Comparison of ENCODE assay signal across 9 cellular contexts in the genomic region with DNA sequence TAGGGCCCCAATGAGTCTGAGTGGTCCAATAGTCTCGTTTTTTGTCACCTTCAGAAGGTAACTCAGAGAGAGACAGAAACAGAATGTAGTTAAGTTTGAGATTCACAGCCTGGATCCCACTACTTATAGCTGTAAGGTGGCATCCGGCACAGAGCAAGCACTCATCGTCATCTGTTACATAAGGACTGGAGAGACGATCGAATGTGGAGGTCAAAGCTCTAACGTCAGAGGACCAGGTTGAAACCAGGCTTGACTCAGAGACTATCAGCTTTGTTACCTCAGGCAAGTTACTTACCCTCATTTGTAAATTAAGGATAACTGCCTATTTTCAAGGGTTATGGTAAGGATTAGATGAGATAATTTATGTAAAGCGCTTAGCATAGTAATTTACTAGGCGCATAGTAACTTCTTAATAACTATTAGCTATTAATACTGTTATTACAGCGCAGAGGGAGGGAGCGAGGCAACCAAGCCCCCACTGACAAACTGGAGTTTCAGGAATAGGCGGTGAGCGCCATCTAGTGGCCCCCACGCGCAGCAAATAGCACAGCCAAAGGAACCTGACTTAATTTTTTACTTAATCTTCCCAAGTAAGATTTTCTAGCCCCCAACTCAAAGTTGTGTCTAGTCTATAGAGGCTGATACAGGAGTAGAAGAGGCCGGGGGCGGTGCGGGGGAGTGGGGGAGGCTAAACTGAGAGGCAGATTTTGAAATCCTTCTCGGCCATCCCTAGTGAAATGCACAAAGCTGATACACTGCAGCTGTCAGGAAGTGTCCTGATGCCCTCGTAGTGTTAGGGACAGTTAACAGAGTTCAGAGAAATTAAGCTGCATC. TPM values are rescaled to one million over a fixed set of nuclear protein-coding genes. Genes with fewer than 3 reads are reported as not detected.
DNase-seq lines count a peak whose midpoint lies in the region; ATAC-seq, FAIRE-seq and TF ChIP-seq lines count a peak whose summit lies in the region.
"Had no signal": no experiment of that assay in that cellular context is flagged by ENCODE, and none has a peak within 500 bp of the region (broad histone marks: within the 10 kb centered on the region; RNA-seq: fewer than 3 reads in every experiment).

No MANE protein-coding gene starts in this region.

- DNase-seq in NCI-H1092 treated with DMSO at 0.1 percent for 48 hours (lab: John Stamatoyannopoulos, UW) (peak; percentile 23), NCI-H1092 (lab: John Stamatoyannopoulos, UW) (no peak), H54 (ENCODE audit: insufficient read length, low spot score) (peak; percentile 48), NAMALWA (ENCODE audit: low spot score) (peak; percentile 65), endodermal cell (peak; percentile 78), naive B cell (peak; percentile 14), suprapubic skin (ENCODE audit: low spot score in 2 of 2) (no peak)
- peak; percentile 9 to 32 for DNase-seq in activated CD4-positive, alpha-beta T cell treated with anti-CD3 and anti-CD28 coated beads for 24 hours (ENCODE audit: low read depth in 2 of 2)

- no peak overlapping the region for H3K9ac ChIP-seq in endodermal cell (ENCODE audit: extremely low read depth, low read length, poor library complexity, severe bottlenecking)
- H3K9ac ChIP-seq: BLaER1 had no signal

- H3K9me3 ChIP-seq in endodermal cell (ENCODE audit: control insufficient read depth, low read length) (no peaks in the 10 kb centered on the region), suprapubic skin (no peaks in the 10 kb centered on the region)
- H3K9me3 ChIP-seq: BLaER1 had no signal

- no peak overlapping the region for H3K27ac Mint-ChIP-seq in endodermal cell
- H3K27ac Mint-ChIP-seq in naive B cell = no peak overlapping the region

- ATAC-seq in naive B cell (ENCODE audit: low read depth in 2 of 2) = no peak

- H3K36me3 ChIP-seq in endodermal cell (ENCODE audit: control insufficient read depth, insufficient read depth, low read length) = no peaks in the 10 kb centered on the region
- no peaks in the 10 kb centered on the region for H3K36me3 ChIP-seq in suprapubic skin
- H3K36me3 ChIP-seq: BLaER1 had no signal

- H3K4me1 Mint-ChIP-seq in endodermal cell = peaks cover 9% of the 10 kb centered on the region
- H3K4me1 Mint-ChIP-seq in naive B cell = no peaks in the 10 kb centered on the region

- TF ChIP-seq EP300 in suprapubic skin (IDR thresholded peaks at IDR 0.05) = no peak

- H3K4me3 ChIP-seq in endodermal cell (ENCODE audit: low read length) = no peak overlapping the region
- H3K4me3 ChIP-seq in suprapubic skin = no peak overlapping the region
- H3K4me3 ChIP-seq: BLaER1 had no signal

- FAIRE-seq in H54 (lab: Jason Lieb, UNC) = no peak

- no peak overlapping the region for H3K27ac ChIP-seq in endodermal cell (ENCODE audit: low read depth, low read length)
- no peak overlapping the region for H3K27ac ChIP-seq in suprapubic skin
- H3K27ac ChIP-seq: BLaER1 had no signal

- H3K4me3 Mint-ChIP-seq in endodermal cell (no peak overlapping the region), naive B cell (no peak overlapping the region)

- H3K27me3 Mint-ChIP-seq in endodermal cell (ENCODE audit: insufficient read depth) (peaks cover 7% of the 10 kb centered on the region), naive B cell (peaks cover 26 to 36% (median 28%) of the 10 kb centered on the region in 3 donors)

- H3K27me3 ChIP-seq in endodermal cell (ENCODE audit: control insufficient read depth, insufficient read depth, low read length, poor library complexity, severe bottlenecking) (no peaks in the 10 kb centered on the region), suprapubic skin (peaks cover 17% of the 10 kb centered on the region)
- H3K27me3 ChIP-seq: BLaER1 had no signal

- H3K4me1 ChIP-seq in endodermal cell (ENCODE audit: control insufficient read depth, insufficient read depth, low read length) (peaks cover 5% of the 10 kb centered on the region), suprapubic skin (no peaks in the 10 kb centered on the region)
- H3K4me1 ChIP-seq: BLaER1 had no signal

- no peaks in the 10 kb centered on the region for H3K9me3 Mint-ChIP-seq in endodermal cell
- H3K9me3 Mint-ChIP-seq in naive B cell = no peaks in the 10 kb centered on the region

- TF ChIP-seq CTCF in endodermal cell (conservative IDR thresholded peaks at IDR 0.05) = peak; percentile 98
- peak; percentile 30 to 83 for TF ChIP-seq CTCF in suprapubic skin (IDR thresholded peaks at IDR 0.05)

- 38 to 52% methylated on average over 11 to 17 of the region's 19 CpGs for WGBS in endodermal cell (ENCODE audit: insufficient coverage in 1 of 2, insufficient read length in 1 of 2), 2 experiments
- WGBS in suprapubic skin = 23% methylated on average over 19 of the region's 19 CpGs

- TF ChIP-seq POLR2A in H54 (IDR thresholded peaks at IDR 0.05; ENCODE audit: low read depth, low read length) = no peak
- no peak for TF ChIP-seq POLR2A in suprapubic skin (IDR thresholded peaks at IDR 0.05)

- H3K36me3 Mint-ChIP-seq in endodermal cell (ENCODE audit: low read depth) (no peaks in the 10 kb centered on the region), naive B cell (no peaks in the 10 kb centered on the region)

RNA-seq across cellular contexts. Expression of a gene that starts 29.0 kb away (rescaled TPM):
- total RNA-seq in endodermal cell (100 to 1,000 TPM; 149 to 166 TPM), suprapubic skin (10 to 100 TPM; 50.1 to 69.7 (median 61.9) TPM)
- polyA plus RNA-seq in endodermal cell (2013, experiment 1 of 2) = 119 TPM
- polyA plus RNA-seq in endodermal cell (2013, experiment 2 of 2) = 115 TPM
- polyA plus RNA-seq in naive B cell (ENCODE audit: low read depth in 6 of 6) = 100 to 1,000 TPM in 5 of 6 donors, 10 to 100 TPM in 1; 97.4 to 143 (median 122) TPM

Comparison
In these comparisons a context has a peak if more than half of its experiments do, and no peak if none do; other contexts are left out.
1. DNase-seq: peak in NCI-H1092 treated with DMSO at 0.1 percent for 48 hours (single experiment), H54 (single experiment), NAMALWA (single experiment), activated CD4-positive, alpha-beta T cell treated with anti-CD3 and anti-CD28 coated beads for 24 hours (2 of 2), endodermal cell (single experiment) and naive B cell (single experiment); none in NCI-H1092 (single experiment) and suprapubic skin (0 of 2).